Comparison of ENCODE assay signal across 8 cellular contexts in genomic region chr7:155860840-155861479, GRCh38. TPM values are rescaled to one million over a fixed set of nuclear protein-coding genes. Genes with fewer than 3 reads are reported as not detected.
DNase-seq lines count a peak whose midpoint lies in the region; ATAC-seq, FAIRE-seq and TF ChIP-seq lines count a peak whose summit lies in the region.

No MANE protein-coding gene starts in this region.

- H3K4me3 ChIP-seq in epithelial cell of proximal tubule (ENCODE audit: low read depth, low read length): no peak overlapping the region

- no peak for FAIRE-seq in GM12892 (lab: Jason Lieb, UNC)

- intact Hi-C loops in posterior vena cava (cut with DNase I): no loop called here

- no peak for TF ChIP-seq POLR2A in GM12892 (IDR thresholded peaks at IDR 0.05; ENCODE audit: low read depth, low read length)

- no peak for TF ChIP-seq CTCF in epithelial cell of proximal tubule (conservative IDR thresholded peaks at IDR 0.05; ENCODE audit: low read depth, low read length)

- DNase-seq in GOT3 (lab: John Stamatoyannopoulos, UW): peak; percentile 30
- peak; percentile 40 for DNase-seq in NCI-H69 (lab: John Stamatoyannopoulos, UW)
- DNase-seq in epithelial cell of proximal tubule (ENCODE audit: low read depth): peak; percentile 70
- peak; percentile 78 for DNase-seq in posterior vena cava (ENCODE audit: low spot score)
- no peak for DNase-seq in COLO668 (lab: John Stamatoyannopoulos, UW; ENCODE audit: unreplicated experiment)
- no peak for DNase-seq in GM12892 (ENCODE audit: insufficient read length)
- no peak for DNase-seq in medulla oblongata (ENCODE audit: extremely low spot score)

- ATAC-seq in GM19023 (IDR thresholded peaks at IDR 0.05; ENCODE audit: unreplicated experiment): no peak

RNA-seq across cellular contexts. Expression of gene SHH, which starts 48.7 kb away (rescaled TPM):
- total RNA-seq in epithelial cell of proximal tubule: 1.7 and 4.4 TPM in 2 replicates
- not detected for total RNA-seq in posterior vena cava
- polyA plus RNA-seq in GM12892 (2012; ENCODE audit: missing spikeins): not detected

Comparison
In these comparisons a context has a peak if more than half of its experiments do, and no peak if none do; other contexts are left out.
1. DNase-seq: peak in GOT3 (single experiment), NCI-H69 (single experiment), epithelial cell of proximal tubule (single experiment) and posterior vena cava (single experiment); none in COLO668 (single experiment), GM12892 (single experiment) and medulla oblongata (single experiment).